In the genomic region with DNA sequence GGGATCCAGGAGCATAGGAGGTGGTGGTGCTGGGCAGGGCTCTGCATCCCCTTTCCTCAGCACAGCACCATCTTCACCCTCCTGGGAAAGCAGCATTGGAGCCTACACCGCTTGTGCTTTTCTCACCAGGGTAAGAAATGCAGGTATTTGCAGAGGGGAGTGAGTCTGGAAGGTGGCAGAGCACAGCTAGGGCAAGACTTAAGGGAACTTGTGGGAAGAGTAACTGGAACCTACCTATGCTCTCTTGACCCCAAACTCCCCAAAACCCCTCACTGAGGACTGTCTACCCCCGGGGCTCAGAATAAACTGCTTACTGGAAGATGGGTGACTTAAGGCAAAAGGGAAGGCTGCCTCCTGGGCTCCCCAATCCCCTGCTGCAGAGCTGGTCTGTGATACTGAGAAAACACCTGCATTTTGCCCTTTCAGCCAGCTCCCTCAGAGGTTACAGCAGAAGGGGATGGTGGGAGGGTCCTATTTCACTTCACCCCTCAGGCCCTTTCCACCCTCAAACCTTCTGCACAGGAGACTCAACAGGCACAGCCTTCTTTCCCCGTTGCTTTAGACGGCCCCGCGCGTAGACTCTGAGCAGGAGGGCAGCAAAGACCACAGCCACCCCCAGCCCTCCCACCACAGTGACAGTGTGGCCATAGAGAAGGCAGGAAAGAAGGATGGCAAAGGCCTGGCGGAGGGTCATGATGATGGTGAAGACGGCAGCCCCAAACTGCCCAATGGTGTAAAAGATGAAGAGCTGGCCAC, we compare ENCODE assay signal across 1 cellular context.
A peak's percentile ranks its signal among the peaks of the same experiment; 100 is the strongest.
TF ChIP-seq lines count a peak whose summit lies in the region.

No MANE protein-coding gene starts in this region.

TF ChIP-seq in endothelial cell of umbilical vein, 7 proteins besides CTCF, POLR2A, EP300 and RAD21:
- TF ChIP-seq FOS (IDR thresholded peaks at IDR 0.05; ENCODE audit: borderline replicate concordance, insufficient read depth, low read length) (no peak), MYC (IDR thresholded peaks at IDR 0.05; ENCODE audit: low read depth, low read length) (no peak), EZH2 (IDR thresholded peaks at IDR 0.05; ENCODE audit: borderline replicate concordance, low read depth, low read length, severe bottlenecking) (no peak), POLR2AphosphoS5 (IDR thresholded peaks at IDR 0.05; ENCODE audit: insufficient read depth, low read depth, low read length) (peak; percentile 35)
TF ChIP-seq in endothelial cell of umbilical vein: peak in this region for 1.
